35 cellular contexts compared by ENCODE assay signal in genomic region chr10:129494176-129494575, GRCh38.
"Had no signal": no experiment of that assay in that cellular context is flagged by ENCODE, and none has a peak within 500 bp of the region (broad histone marks: within the 10 kb centered on the region; RNA-seq: fewer than 3 reads in every experiment).

No MANE protein-coding gene starts in this region.

- H3K9me2 ChIP-seq: SK-N-SH had no signal

- DNase-seq: activated CD4-positive, alpha-beta memory T cell treated with anti-CD3 and anti-CD28 coated beads for 36 hours; activated CD4-positive, alpha-beta T cell treated with anti-CD3 and anti-CD28 coated beads for 36 hours; activated CD4-positive, alpha-beta T cell treated with anti-CD3 and anti-CD28 coated beads, Interleukin-2, amount 10 ng/mL, durations not matched to agents 7 days and 5 days; activated CD8-positive, alpha-beta memory T cell treated with anti-CD3 and anti-CD28 coated beads, Interleukin-2, amount 50 U/mL, for 4 hours; activated gamma-delta T cell treated with Interleukin-2 at 50 U/mL for 16 hours; activated naive CD4-positive, alpha-beta T cell treated with anti-CD3 and anti-CD28 coated beads for 36 hours; activated T-cell treated with anti-CD3 and anti-CD28 coated beads for 4 hours; activated T-cell treated with anti-CD3 and anti-CD28 coated beads, Interleukin-2, amount 50 U/mL, for 4 hours; adrenal gland; body of pancreas; MM.1S; MV-4-11; NCI-H1092; NCI-H146; NCI-H187; NCI-H2029 treated with DMSO at 0.1 percent for 48 hours; NCI-H2107; NCI-H2171; NCI-H510A; NCI-H526; NCI-H748 treated with DMSO at 0.1 percent for 48 hours; NK-92 treated with Interleukin-12 subunit alpha and Interleukin-12 subunit beta, amount 100 ng/mL, for 24 hours; PC-3; Peyer's patch; RPMI8226; SHP77 treated with DMSO at 0.1 percent for 48 hours; SK-N-SH had no signal

- H3K9ac ChIP-seq: SK-N-SH had no signal

- H3K4me1 ChIP-seq: adrenal gland, body of pancreas, breast epithelium, Peyer's patch, SJSA1 had no signal

- H3K27me3 Mint-ChIP-seq: activated CD4-positive, alpha-beta memory T cell treated with anti-CD3 and anti-CD28 coated beads for 36 hours; activated CD4-positive, alpha-beta T cell treated with anti-CD3 and anti-CD28 coated beads for 36 hours; activated CD4-positive, alpha-beta T cell treated with anti-CD3 and anti-CD28 coated beads, Interleukin-2, amount 10 ng/mL, durations not matched to agents 7 days and 5 days had no signal

- H3K4me3 Mint-ChIP-seq: activated CD4-positive, alpha-beta memory T cell treated with anti-CD3 and anti-CD28 coated beads for 36 hours; activated CD4-positive, alpha-beta T cell treated with anti-CD3 and anti-CD28 coated beads for 36 hours; activated CD4-positive, alpha-beta T cell treated with anti-CD3 and anti-CD28 coated beads, Interleukin-2, amount 10 ng/mL, durations not matched to agents 7 days and 5 days; activated naive CD4-positive, alpha-beta T cell treated with anti-CD3 and anti-CD28 coated beads for 36 hours; activated T-cell treated with anti-CD3 and anti-CD28 coated beads, Interleukin-2, amount 50 U/mL, for 4 hours; activated T-helper 1 cell treated with anti-CD3 and anti-CD28 coated beads, Interleukin-12 subunit alpha, Interleukin-12 subunit beta, Interleukin-2, Interleukin-4 antibody, amounts not matched to agents 30 ng/mL and 10 ng/mL and 1 ng/mL, durations not matched to agents 14 hours and 24 hours and 36 hours; T-helper 1 cell treated with Interleukin-12 subunit alpha and Interleukin-12 subunit beta and Interleukin-4 antibody, amounts not matched to agents 30 μg/mL and 1 μg/mL, for 36 hours; T-helper 2 cell treated with Interferon-gamma antibody and Interleukin-4, amounts not matched to agents 5 μg/mL and 100 μg/mL, for 36 hours; WTC11 had no signal

- H3K27ac ChIP-seq: adrenal gland, body of pancreas, breast epithelium, Peyer's patch, SJSA1 had no signal

- H3K4me3 ChIP-seq: adrenal gland, body of pancreas, breast epithelium, Peyer's patch, SJSA1 had no signal

- ATAC-seq: activated CD4-positive, alpha-beta T cell treated with anti-CD3 and anti-CD28 coated beads for 36 hours; activated CD4-positive, CD25-positive, alpha-beta regulatory T cell treated with anti-CD3 and anti-CD28 coated beads, Interleukin-2, amount 50 U/mL, for 24 hours; activated naive CD4-positive, alpha-beta T cell treated with anti-CD3 and anti-CD28 coated beads, Interleukin-2, amount 50 U/mL, for 72 hours; activated T-cell treated with anti-CD3 and anti-CD28 coated beads, Interleukin-2, amount 50 U/mL, for 4 hours; body of pancreas; PC-3 had no signal

- H3K36me3 ChIP-seq: adrenal gland, breast epithelium, Peyer's patch, SJSA1 had no signal

- H3K4me2 ChIP-seq: SK-N-SH had no signal

- H3K27me3 ChIP-seq: adrenal gland, body of pancreas, breast epithelium, Peyer's patch, SJSA1 had no signal

- H3K27ac Mint-ChIP-seq: activated CD4-positive, alpha-beta memory T cell treated with anti-CD3 and anti-CD28 coated beads for 36 hours; activated CD4-positive, alpha-beta T cell treated with anti-CD3 and anti-CD28 coated beads for 36 hours; activated CD4-positive, alpha-beta T cell treated with anti-CD3 and anti-CD28 coated beads, Interleukin-2, amount 10 ng/mL, durations not matched to agents 7 days and 5 days; activated naive CD4-positive, alpha-beta T cell treated with anti-CD3 and anti-CD28 coated beads for 36 hours; activated naive CD4-positive, alpha-beta T cell treated with anti-CD3 and anti-CD28 coated beads, Interleukin-2, amount 50 U/mL, for 72 hours; activated T-helper 1 cell treated with anti-CD3 and anti-CD28 coated beads, Interleukin-12 subunit alpha, Interleukin-12 subunit beta, Interleukin-2, Interleukin-4 antibody, amounts not matched to agents 30 ng/mL and 10 ng/mL and 1 ng/mL, durations not matched to agents 14 hours and 24 hours and 36 hours; T-helper 1 cell treated with Interleukin-12 subunit alpha and Interleukin-12 subunit beta and Interleukin-4 antibody, amounts not matched to agents 30 μg/mL and 1 μg/mL, for 36 hours; T-helper 2 cell treated with Interferon-gamma antibody and Interleukin-4, amounts not matched to agents 5 μg/mL and 100 μg/mL, for 36 hours had no signal
